Comparison of ENCODE assay signal across 9 cellular contexts in the genomic region with DNA sequence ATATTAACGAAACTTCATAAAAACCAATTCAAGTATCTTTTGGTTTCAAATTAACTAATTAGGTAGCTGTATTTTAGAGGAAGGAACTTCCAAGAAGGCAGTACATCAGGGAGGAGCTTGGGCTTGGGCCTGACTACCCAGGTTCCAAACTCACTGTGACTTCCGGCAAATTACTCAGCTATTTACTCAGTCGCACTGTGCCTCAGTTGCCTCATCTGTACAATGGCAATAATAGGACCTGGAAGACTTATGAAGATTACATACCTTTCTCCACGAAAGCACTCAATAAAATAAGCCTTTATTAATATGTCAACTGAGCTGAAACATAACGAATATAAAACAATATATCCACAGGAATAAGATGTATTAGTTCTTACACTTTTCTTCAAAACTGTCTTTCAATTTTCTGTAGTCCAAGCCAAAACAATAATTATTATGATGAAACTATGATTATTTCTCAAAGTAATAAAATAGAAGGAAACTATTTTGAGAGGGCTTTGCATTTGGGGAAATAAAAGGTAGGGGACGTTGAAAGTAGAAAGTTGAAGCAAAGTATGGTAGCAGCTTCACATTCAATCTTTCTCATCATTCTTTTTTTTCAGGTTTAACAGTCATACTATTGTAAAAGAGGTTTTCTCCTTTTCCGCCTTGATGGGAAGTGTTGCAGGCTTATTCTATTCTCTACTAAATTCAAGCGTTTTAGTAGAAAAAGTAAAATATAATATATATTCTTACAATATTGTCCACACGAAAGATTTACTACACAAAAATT. TPM values are rescaled to one million over a fixed set of nuclear protein-coding genes. Genes with fewer than 3 reads are reported as not detected.
DNase-seq lines count a peak whose midpoint lies in the region; ATAC-seq and TF ChIP-seq lines count a peak whose summit lies in the region.
"Had no signal": no experiment of that assay in that cellular context is flagged by ENCODE, and none has a peak within 500 bp of the region (broad histone marks: within the 10 kb centered on the region; RNA-seq: fewer than 3 reads in every experiment).

No MANE protein-coding gene starts in this region.

- no peak overlapping the region for H2BK5ac ChIP-seq in mesenchymal stem cell (ENCODE audit: low read depth, low read length, poor library complexity, severe bottlenecking)

- CTCF ChIA-PET in GM10248 (lab: Yijun Ruan, JAX): interaction anchor here (1.4 to 1.6 kb wide), 3 partner anchors 16 to 761 kb away, joined by 4 to 5 read pairs (median 4); no protein-coding TSS in a partner anchor

- H3K36me3 ChIP-seq in heart left ventricle (no peaks in the 10 kb centered on the region), body of pancreas (replicated peaks in 1 of 2; ENCODE audit: insufficient read depth in 1 of 2, low read depth in 2 of 2) (no peaks in the 10 kb centered on the region), mesenchymal stem cell (ENCODE audit: control insufficient read depth in 1 of 2, insufficient read depth in 2 of 2, low read depth in 1 of 2, low read length in 2 of 2) (no peaks in the 10 kb centered on the region), uterus (no peaks in the 10 kb centered on the region)

- H2AFZ ChIP-seq in mesenchymal stem cell (ENCODE audit: low read depth, low read length): no peak overlapping the region

- no peak for TF ChIP-seq POLR2A in heart left ventricle (IDR thresholded peaks at IDR 0.05)
- no peak for TF ChIP-seq POLR2A in body of pancreas (IDR thresholded peaks at IDR 0.05)
- no peak for TF ChIP-seq POLR2A in uterus (IDR thresholded peaks at IDR 0.05)

- peak overlapping the region; percentile 96 for H3K9ac ChIP-seq in mesenchymal stem cell (ENCODE audit: low read length)

- H3K4me1 ChIP-seq in heart left ventricle (peaks cover 0 to 9% (median 6%) of the 10 kb centered on the region in 12 donors), body of pancreas (peaks cover 4% of the 10 kb centered on the region), mesenchymal stem cell (ENCODE audit: control insufficient read depth, insufficient read depth, low read depth, low read length) (no peaks in the 10 kb centered on the region), uterus (no peaks in the 10 kb centered on the region)

- no peak overlapping the region for H2BK120ac ChIP-seq in mesenchymal stem cell (ENCODE audit: low read depth, low read length)

- H3K9me3 ChIP-seq in heart left ventricle: no peaks in the 10 kb centered on the region
- H3K9me3 ChIP-seq in body of pancreas: no peaks in the 10 kb centered on the region
- H3K9me3 ChIP-seq in mesenchymal stem cell (ENCODE audit: control insufficient read depth, low read length): no peaks in the 10 kb centered on the region
- no peaks in the 10 kb centered on the region for H3K9me3 ChIP-seq in uterus

- H3K4me3 ChIP-seq in heart left ventricle: peak overlapping the region; percentile 57 to 89 (median 77)
- H3K4me3 ChIP-seq in body of pancreas: peak overlapping the region; percentile 44 to 81
- peak overlapping the region in 1 of 2 experiments; percentile 86 for H3K4me3 ChIP-seq in mesenchymal stem cell (ENCODE audit: insufficient read depth in 1 of 2, low read depth in 1 of 2, low read length in 2 of 2)
- peak overlapping the region; percentile 51 to 71 for H3K4me3 ChIP-seq in uterus

- WGBS in heart left ventricle, 4 donors: 55 to 60% (median 59%) methylated on average over 9 of the region's 9 CpGs
- WGBS in body of pancreas, 2 donors: 41 to 49% methylated on average over 9 of the region's 9 CpGs
- 80% methylated on average over 3 of the region's 9 CpGs for WGBS in mesenchymal stem cell

- ATAC-seq in heart left ventricle (no peak), left ventricle myocardium superior (no peak), body of pancreas (no peak), HG03025 (IDR thresholded peaks at IDR 0.05; ENCODE audit: low FRiP score, unreplicated experiment) (no peak)

- H3K27ac ChIP-seq in heart left ventricle (peak overlapping the region; percentile 85 to 97 (median 92)), body of pancreas (peak overlapping the region in 2 of 4 donors; percentile 94 to 98), mesenchymal stem cell (ENCODE audit: low read length, poor library complexity, severe bottlenecking) (peak overlapping the region; percentile 59), uterus (peak overlapping the region; percentile 96 to 98)

- POLR2A ChIA-PET in GM10248 (lab: Yijun Ruan, JAX): no interaction called here

- no peak for TF ChIP-seq CTCF in heart left ventricle (IDR thresholded peaks at IDR 0.05)
- no peak for TF ChIP-seq CTCF in body of pancreas (IDR thresholded peaks at IDR 0.05)
- no peak for TF ChIP-seq CTCF in uterus (IDR thresholded peaks at IDR 0.05)
- no peak for TF ChIP-seq CTCF in GM10248 (IDR thresholded peaks at IDR 0.05; ENCODE audit: control extremely low read depth, extremely low read depth, low read depth, missing control alignments)

- no peak overlapping the region for H4K91ac ChIP-seq in mesenchymal stem cell (ENCODE audit: low read length)

- H2AK5ac ChIP-seq in mesenchymal stem cell (ENCODE audit: low read length, severe bottlenecking): no peak overlapping the region

- no peak overlapping the region for H2BK15ac ChIP-seq in mesenchymal stem cell (ENCODE audit: low read depth, poor library complexity, severe bottlenecking)

- intact Hi-C loops in heart left ventricle (cut with DNase I) (loop anchor here (2.0 to 10.0 kb wide), 12 partner anchors 22 to 759 kb away; a partner anchor contains a TSS), left ventricle myocardium superior (cut with micrococcal nuclease) (loop anchor here (10.0 kb wide), 1 partner anchor 86 kb away; a partner anchor contains a TSS), body of pancreas (cut with DNase I) (no loop called here), uterus (cut with DNase I; ENCODE audit: low total_unique reads) (loop anchor here (5.0 kb wide), 1 partner anchor 209 kb away; no protein-coding TSS in a partner anchor)

- H3K14ac ChIP-seq in mesenchymal stem cell (ENCODE audit: low read length in 2 of 2): no peak overlapping the region

- H3K18ac ChIP-seq in mesenchymal stem cell (ENCODE audit: low read depth in 1 of 2, low read length in 2 of 2): no peak overlapping the region

- H3K79me1 ChIP-seq in mesenchymal stem cell (replicated peaks; ENCODE audit: low read length, poor library complexity, severe bottlenecking): no peaks in the 10 kb centered on the region

- H3K23ac ChIP-seq in mesenchymal stem cell (ENCODE audit: low read length in 2 of 2): no peak overlapping the region

- H4K8ac ChIP-seq in mesenchymal stem cell (ENCODE audit: low read length): no peak overlapping the region

- no peak overlapping the region for H3K4ac ChIP-seq in mesenchymal stem cell (ENCODE audit: low read depth in 1 of 2, low read length in 2 of 2)

- no peaks in the 10 kb centered on the region for H3K27me3 ChIP-seq in heart left ventricle
- H3K27me3 ChIP-seq in body of pancreas: no peaks in the 10 kb centered on the region
- no peaks in the 10 kb centered on the region for H3K27me3 ChIP-seq in mesenchymal stem cell (ENCODE audit: control insufficient read depth in 1 of 2, insufficient read depth in 1 of 2, low read length in 2 of 2)
- no peaks in the 10 kb centered on the region for H3K27me3 ChIP-seq in uterus

- H3K4me2 ChIP-seq in mesenchymal stem cell (ENCODE audit: low read length, poor library complexity, severe bottlenecking): no peak overlapping the region

- DNase-seq in heart left ventricle (no peak), left ventricle myocardium superior (no peak), body of pancreas (no peak), mesenchymal stem cell (no peak), uterus (no peak), DMS79 (lab: John Stamatoyannopoulos, UW) (no peak), GM10248 (ENCODE audit: extremely low spot score) (no peak)
- DNase-seq: SIG-M5 had no signal

- no peak overlapping the region for H2BK12ac ChIP-seq in mesenchymal stem cell (ENCODE audit: low read length in 2 of 2)

RNA-seq across cellular contexts. Expression of a gene that starts 10.5 kb away (rescaled TPM):
- total RNA-seq in heart left ventricle: not detected
- not detected for polyA plus RNA-seq in heart left ventricle
- not detected for total RNA-seq in left ventricle myocardium superior
- total RNA-seq in body of pancreas: not detected
- not detected for polyA plus RNA-seq in mesenchymal stem cell (2013, experiment 1 of 2)
- not detected for polyA plus RNA-seq in mesenchymal stem cell (2013, experiment 2 of 2)
- total RNA-seq in uterus: under 1 TPM in 1 of 4 donors, not detected in 3; 0.21 TPM
